Comparison of ENCODE assay signal across 27 cellular contexts in the genomic region with DNA sequence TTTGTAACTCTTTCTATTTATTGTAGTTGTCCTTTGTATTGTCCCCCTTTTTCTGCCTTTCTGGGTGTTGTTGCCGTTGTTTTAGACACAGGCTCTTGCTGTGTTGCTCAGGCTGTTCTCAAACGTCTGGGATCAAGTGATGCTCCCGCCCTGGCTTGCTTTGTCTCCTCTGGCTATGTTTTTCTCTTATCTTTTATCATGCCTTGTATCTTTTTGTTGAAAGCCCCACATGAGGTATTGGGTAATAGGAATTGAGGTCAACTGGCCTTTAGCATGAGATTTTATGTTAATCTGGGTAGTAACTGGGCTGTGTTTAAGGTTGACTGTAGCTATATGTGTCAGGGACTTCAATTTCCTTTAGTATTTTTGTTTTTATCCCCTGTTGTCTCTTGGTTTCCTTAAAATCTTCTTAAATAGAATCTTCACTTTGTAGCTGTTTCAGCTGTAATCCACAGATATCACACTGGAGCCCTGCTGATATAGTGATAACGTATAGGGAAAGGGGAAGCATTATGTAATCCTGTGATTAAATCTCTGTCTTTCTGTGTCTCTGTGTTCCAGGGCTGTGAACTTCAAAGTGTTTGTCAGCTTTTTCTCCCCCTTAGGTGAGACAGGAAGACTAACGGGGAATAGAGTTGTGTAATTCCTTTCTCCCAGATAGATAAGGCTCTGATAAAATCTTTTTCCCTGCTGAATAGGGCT. TPM values are rescaled to one million over a fixed set of nuclear protein-coding genes. Genes with fewer than 3 reads are reported as not detected.
DNase-seq lines count a peak whose midpoint lies in the region; TF ChIP-seq lines count a peak whose summit lies in the region.
"Had no signal": no experiment of that assay in that cellular context is flagged by ENCODE, and none has a peak within 500 bp of the region (broad histone marks: within the 10 kb centered on the region; RNA-seq: fewer than 3 reads in every experiment).

No MANE protein-coding gene starts in this region.

- 52 to 69% methylated on average over 3 to 5 of the region's 5 CpGs for WGBS in endodermal cell (ENCODE audit: insufficient coverage in 1 of 2, insufficient read length in 1 of 2), 2 experiments

- no peaks in the 10 kb centered on the region for H3K36me3 ChIP-seq in endodermal cell (ENCODE audit: control insufficient read depth, insufficient read depth, low read length)

- H3K36me3 Mint-ChIP-seq in endodermal cell (ENCODE audit: low read depth) = no peaks in the 10 kb centered on the region

- in situ Hi-C loops in KBM-7 (cut with MboI; ENCODE audit: low pct_unique_long_range_greater_than_20kb, low sequenced_read_pairs) = no loop called here

- peaks cover 22% of the 10 kb centered on the region for H3K9me3 ChIP-seq in endodermal cell (ENCODE audit: control insufficient read depth, low read length)

- H3K9ac ChIP-seq in endodermal cell (ENCODE audit: extremely low read depth, low read length, poor library complexity, severe bottlenecking) = no peak overlapping the region

- H3K27me3 ChIP-seq in endodermal cell (ENCODE audit: control insufficient read depth, insufficient read depth, low read length, poor library complexity, severe bottlenecking) = no peaks in the 10 kb centered on the region

- peaks cover 36% of the 10 kb centered on the region for H3K27me3 Mint-ChIP-seq in endodermal cell (ENCODE audit: insufficient read depth)

- no peak overlapping the region for H3K4me3 Mint-ChIP-seq in endodermal cell
- H3K4me3 Mint-ChIP-seq: CD4-positive, alpha-beta memory T cell; IgD-negative memory B cell had no signal

- no peak overlapping the region for H3K27ac Mint-ChIP-seq in endodermal cell
- H3K27ac Mint-ChIP-seq: IgD-negative memory B cell had no signal

- DNase-seq in KBM-7 (peak; percentile 8), SK-N-DZ (ENCODE audit: low spot score) (peak; percentile 56), endodermal cell (peak; percentile 42), putamen (ENCODE audit: low spot score) (peak; percentile 49), UCSD-AML1 (lab: John Stamatoyannopoulos, UW; ENCODE audit: unreplicated experiment) (no peak), inferior parietal cortex (ENCODE audit: extremely low spot score) (no peak), amygdala (lab: John Stamatoyannopoulos, UW) (no peak)
- DNase-seq: C1 segment of cervical spinal cord; Caco-2; CD4-positive, alpha-beta memory T cell; DMS 273 treated with DMSO at 0.1 percent for 48 hours; DMS79; EL; GDM1; HCEC 1CT; MV-4-11; NCI-H1105; NCI-H146; NCI-H1930; NCI-H2107; NCI-H446; NCI-H526; SHP77 treated with DMSO at 0.1 percent for 48 hours had no signal

- no peaks in the 10 kb centered on the region for H3K4me1 ChIP-seq in endodermal cell (ENCODE audit: control insufficient read depth, insufficient read depth, low read length)

- H3K9me3 Mint-ChIP-seq in endodermal cell = peaks cover 25% of the 10 kb centered on the region

- H3K27ac ChIP-seq in endodermal cell (ENCODE audit: low read depth, low read length) = no peak overlapping the region
- H3K27ac ChIP-seq: RWPE1, SK-N-MC had no signal

- H3K4me1 Mint-ChIP-seq in endodermal cell = peaks cover 8% of the 10 kb centered on the region
- H3K4me1 Mint-ChIP-seq: IgD-negative memory B cell had no signal

- TF ChIP-seq CTCF in endodermal cell (conservative IDR thresholded peaks at IDR 0.05) = no peak

- no peak overlapping the region for H3K4me3 ChIP-seq in endodermal cell (ENCODE audit: low read length)
- H3K4me3 ChIP-seq: GM12878, SK-N-MC had no signal

RNA-seq across cellular contexts. Expression of gene CACNA1B, which starts 25.9 kb away (rescaled TPM):
- 10.3 and 13.9 TPM in 2 replicates for polyA plus RNA-seq in SK-N-DZ (2014; cell fraction: cytosol; rRNA removed)
- 27.7 and 38.8 TPM in 2 replicates for polyA plus RNA-seq in SK-N-DZ (2014; cell fraction: nucleus; rRNA removed)
- total RNA-seq in endodermal cell = 1 to 10 TPM; 3.6 to 7.9 TPM
- 1.7 TPM for polyA plus RNA-seq in endodermal cell (2013, experiment 1 of 2)
- 1.1 TPM for polyA plus RNA-seq in endodermal cell (2013, experiment 2 of 2)
- total RNA-seq: CD4-positive, alpha-beta memory T cell had no signal
- polyA plus RNA-seq: CD4-positive, alpha-beta memory T cell; IgD-negative memory B cell had no signal

Comparison
In these comparisons a context has a peak if more than half of its experiments do, and no peak if none do; other contexts are left out.
1. DNase-seq: peak in KBM-7 (single experiment), SK-N-DZ (single experiment), endodermal cell (single experiment) and putamen (single experiment); none in UCSD-AML1 (single experiment), inferior parietal cortex (single experiment) and amygdala (0 of 56).